ENCODE assay signal across 5 cellular contexts in the genomic region with DNA sequence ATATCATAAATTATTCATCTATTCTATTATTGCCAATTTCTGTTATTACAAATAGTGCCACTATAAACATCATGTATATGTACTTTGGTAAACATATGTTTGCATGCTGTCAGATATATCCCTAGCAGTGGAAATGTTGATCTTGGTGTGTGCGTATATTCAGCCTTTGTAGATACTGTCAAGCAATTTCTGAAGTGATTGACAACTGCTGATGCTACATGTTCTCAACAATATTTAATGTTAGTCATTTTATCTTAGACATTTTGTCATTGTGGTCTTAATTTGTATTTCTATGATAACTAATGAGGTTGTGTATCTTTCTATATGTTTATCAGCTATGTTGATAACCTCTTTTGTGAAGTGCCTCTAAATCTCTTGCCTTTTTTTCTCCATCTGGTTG.
"Had no signal": no experiment of that assay in that cellular context is flagged by ENCODE, and none has a peak within 500 bp of the region (broad histone marks: within the 10 kb centered on the region; RNA-seq: fewer than 3 reads in every experiment).

No MANE protein-coding gene starts in this region.

- H3K27ac ChIP-seq: HL-60 had no signal

- H3K4me3 ChIP-seq: K562 had no signal

- DNase-seq: IMR-90, KBM-7, KG1 had no signal
